ENCODE assay signal across 20 cellular contexts in genomic region chr2:143842836-143843235, GRCh38.
"Had no signal": no experiment of that assay in that cellular context is flagged by ENCODE, and none has a peak within 500 bp of the region (broad histone marks: within the 10 kb centered on the region; RNA-seq: fewer than 3 reads in every experiment).

No MANE protein-coding gene starts in this region.

- H3K27ac ChIP-seq: dorsolateral prefrontal cortex, neural progenitor cell, parathyroid adenoma, right atrium auricular region, spleen, testis, tibial artery had no signal

- H2AFZ ChIP-seq: neural progenitor cell, parathyroid adenoma had no signal

- H3K79me2 ChIP-seq: parathyroid adenoma had no signal

- H3K27ac Mint-ChIP-seq: memory B cell; natural killer cell; neural progenitor cell; progenitor cell of endocrine pancreas; stimulated activated memory B cell treated with anti-CD40 and anti-IgM and Interleukin-4, amounts not matched to agents 10 μg/mL and 1 μg/mL and 100 μg/mL, for 72 hours; type B pancreatic cell had no signal

- H3K4me2 ChIP-seq: neural progenitor cell had no signal

- H3K36me3 Mint-ChIP-seq: memory B cell; natural killer cell; neural progenitor cell; stimulated activated memory B cell treated with anti-CD40 and anti-IgM and Interleukin-4, amounts not matched to agents 10 μg/mL and 1 μg/mL and 100 μg/mL, for 72 hours; type B pancreatic cell had no signal

- H3K4me1 ChIP-seq: neural progenitor cell, parathyroid adenoma, right atrium auricular region, spleen, testis, tibial artery had no signal

- H3K27me3 Mint-ChIP-seq: type B pancreatic cell had no signal

- H3K9me3 Mint-ChIP-seq: memory B cell; natural killer cell; stimulated activated memory B cell treated with anti-CD40 and anti-IgM and Interleukin-4, amounts not matched to agents 10 μg/mL and 1 μg/mL and 100 μg/mL, for 72 hours had no signal

- DNase-seq: dorsolateral prefrontal cortex; effector CD4-positive, alpha-beta T cell; head of caudate nucleus; natural killer cell; spleen; stimulated activated CD4-positive, alpha-beta T cell treated with anti-CD3 and anti-CD28 coated beads, Interleukin-4, amount 100 ng/mL, for 4 hours; stimulated activated naive CD8-positive, alpha-beta T cell treated with anti-CD3 and anti-CD28 coated beads, Interleukin-15, Interleukin-2, amounts not matched to agents 100 U/mL and 50 U/mL, for 24 hours; substantia nigra; testis; tibial artery had no signal

- H3K4me1 Mint-ChIP-seq: natural killer cell; stimulated activated memory B cell treated with anti-CD40 and anti-IgM and Interleukin-4, amounts not matched to agents 10 μg/mL and 1 μg/mL and 100 μg/mL, for 72 hours had no signal

- H3K4me3 ChIP-seq: dorsolateral prefrontal cortex, lung, neural progenitor cell, right atrium auricular region, skin epidermis, spleen, testis, tibial artery had no signal

- H3K4me3 Mint-ChIP-seq: memory B cell; natural killer cell; neural progenitor cell; stimulated activated memory B cell treated with anti-CD40 and anti-IgM and Interleukin-4, amounts not matched to agents 10 μg/mL and 1 μg/mL and 100 μg/mL, for 72 hours; type B pancreatic cell had no signal

- ATAC-seq: natural killer cell; sciatic nerve; stimulated activated memory B cell treated with anti-CD40 and anti-IgM and Interleukin-4, amounts not matched to agents 10 μg/mL and 1 μg/mL and 100 μg/mL, for 72 hours; stimulated activated naive CD8-positive, alpha-beta T cell treated with anti-CD3 and anti-CD28 coated beads, Interleukin-15, Interleukin-2, amounts not matched to agents 100 U/mL and 50 U/mL, for 24 hours had no signal

- H3K9me3 ChIP-seq: right atrium auricular region, spleen, testis, tibial artery had no signal

- H3K36me3 ChIP-seq: neural progenitor cell, right atrium auricular region, spleen, tibial artery had no signal

- H3K9ac ChIP-seq: neural progenitor cell, parathyroid adenoma had no signal

- H3K27me3 ChIP-seq: dorsolateral prefrontal cortex, neural progenitor cell, right atrium auricular region, testis, tibial artery had no signal
